In the genomic region with DNA sequence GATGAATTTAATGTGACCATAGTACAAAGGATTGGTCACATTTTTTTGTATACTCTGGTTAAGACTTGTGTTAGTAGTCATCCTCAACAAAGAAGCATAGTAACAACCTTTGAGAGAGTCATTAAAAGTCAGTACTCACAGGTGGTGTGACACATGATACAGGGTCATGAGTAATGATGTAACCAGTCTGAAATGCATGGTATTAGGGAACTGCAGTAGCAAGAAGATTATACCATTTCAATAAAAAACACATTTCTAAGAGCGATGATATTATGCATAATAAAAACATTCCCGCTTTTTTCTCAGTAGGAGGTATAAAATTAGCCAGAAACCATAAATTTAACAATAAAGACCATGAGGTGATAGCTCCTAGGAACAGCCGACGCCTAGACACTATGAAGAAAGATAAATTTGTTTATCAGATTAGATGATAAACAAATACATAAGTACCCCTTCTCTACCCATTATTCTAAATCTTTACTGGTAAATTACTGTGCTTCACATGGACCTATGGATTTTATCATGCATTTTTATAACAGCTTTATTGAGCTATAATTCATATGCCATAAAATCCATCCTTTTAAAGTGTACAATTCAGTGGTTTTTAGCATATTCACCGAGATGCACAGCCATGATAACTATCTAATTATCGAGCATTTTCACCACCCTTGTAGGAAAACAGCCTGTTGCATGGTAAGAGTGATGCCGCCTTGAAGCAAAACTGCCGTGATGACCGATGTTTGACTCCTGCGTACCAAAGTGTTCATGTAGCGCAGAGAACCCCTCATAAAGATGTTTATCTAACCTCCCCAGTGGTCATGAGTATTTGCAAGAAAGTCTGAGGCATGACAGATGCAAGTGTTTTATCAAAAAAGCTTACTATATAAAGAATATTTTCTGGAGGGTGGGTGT, we compare ENCODE assay signal across 11 cellular contexts. TPM values are rescaled to one million over a fixed set of nuclear protein-coding genes. Genes with fewer than 3 reads are reported as not detected.
DNase-seq lines count a peak whose midpoint lies in the region; ATAC-seq, FAIRE-seq and TF ChIP-seq lines count a peak whose summit lies in the region.
"Had no signal": no experiment of that assay in that cellular context is flagged by ENCODE, and none has a peak within 500 bp of the region (broad histone marks: within the 10 kb centered on the region; RNA-seq: fewer than 3 reads in every experiment).

No MANE protein-coding gene starts in this region.

- H3K36me3 ChIP-seq in bronchial epithelial cell (ENCODE audit: control insufficient read depth, insufficient read depth, low read length) (no peaks in the 10 kb centered on the region), pancreas (no peaks in the 10 kb centered on the region)

- WGBS in pancreas, 2 donors, result 42 to 48% methylated on average over 11 of the region's 11 CpGs

- no peak overlapping the region for H3K4me3 ChIP-seq in bronchial epithelial cell (ENCODE audit: low read depth, low read length)
- no peak overlapping the region for H3K4me3 ChIP-seq in pancreas

- H3K27me3 ChIP-seq in bronchial epithelial cell (ENCODE audit: control insufficient read depth, insufficient read depth, low read length) (no peaks in the 10 kb centered on the region), pancreas (no peaks in the 10 kb centered on the region)

- intact Hi-C loops in pancreas (cut with DNase I), result no loop called here

- H3K4me1 ChIP-seq in pancreas, result peaks cover 0 to 7% (median 0%) of the 10 kb centered on the region in 3 donors

- TF ChIP-seq CTCF in bronchial epithelial cell (IDR thresholded peaks at IDR 0.05; ENCODE audit: insufficient read depth, low read length, severe bottlenecking) (no peak), pancreas (IDR thresholded peaks at IDR 0.05) (no peak)

- peak in 3 of 4 donors; percentile 62 to 90 (median 88) for ATAC-seq in pancreas
- no peak for ATAC-seq in GM21528 (IDR thresholded peaks at IDR 0.05; ENCODE audit: low FRiP score, unreplicated experiment)

- no peaks in the 10 kb centered on the region for H3K9me3 ChIP-seq in pancreas

- DNase-seq in GM04503 (ENCODE audit: low read depth) (peak; percentile 31), NCI-H2171 (lab: John Stamatoyannopoulos, UW) (peak; percentile 45), bronchial epithelial cell (ENCODE audit: low read depth) (peak; percentile 92), pancreas (no peak), activated T-cell treated with anti-CD3 and anti-CD28 coated beads for 4 hours (no peak), amygdala (lab: John Stamatoyannopoulos, UW) (no peak), AG20443 (ENCODE audit: low spot score) (no peak)
- DNase-seq: activated gamma-delta T cell, immature natural killer cell had no signal

- FAIRE-seq in bronchial epithelial cell (lab: Jason Lieb, UNC), result no peak
- FAIRE-seq in pancreas (lab: Jason Lieb, UNC), result no peak

- peak overlapping the region in 3 of 4 donors; percentile 17 to 69 (median 62) for H3K27ac ChIP-seq in pancreas

RNA-seq across cellular contexts. Expression of a gene that starts 41.8 kb away (rescaled TPM):
- total RNA-seq in bronchial epithelial cell (under 0.01 and 0.13 TPM in 2 replicates), pancreas (under 1 TPM; 0.19 to 1.00 (median 0.46) TPM)
- 1 to 10 TPM; 1.1 TPM for polyA plus RNA-seq in pancreas
- total RNA-seq: G401 had no signal
- polyA plus RNA-seq: immature natural killer cell had no signal

Comparison
In these comparisons a context has a peak if more than half of its experiments do, and no peak if none do; other contexts are left out.
1. DNase-seq: peak in GM04503 (single experiment), NCI-H2171 (single experiment) and bronchial epithelial cell (single experiment); none in pancreas (0 of 6), activated T-cell treated with anti-CD3 and anti-CD28 coated beads for 4 hours (single experiment), amygdala (0 of 56) and AG20443 (single experiment).